24 cellular contexts compared by ENCODE assay signal in the genomic region with DNA sequence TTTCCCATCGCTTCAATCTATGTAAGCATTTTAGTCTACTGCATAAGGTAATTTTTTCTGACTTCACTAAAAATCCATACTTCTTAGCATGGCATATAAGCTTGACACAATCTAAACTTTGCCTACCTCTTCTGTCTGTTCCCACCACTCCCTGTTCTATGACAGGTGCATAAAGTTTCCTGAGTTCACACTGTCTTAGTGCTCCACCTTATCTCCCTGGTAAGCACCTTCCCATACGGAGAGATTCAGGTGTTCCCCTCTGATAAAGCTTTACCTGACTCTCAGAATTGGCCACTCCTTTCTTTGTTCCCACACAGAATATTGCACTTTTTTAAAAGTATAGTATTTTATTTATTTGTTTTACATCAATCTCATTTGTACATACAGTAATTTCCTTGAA.
"Had no signal": no experiment of that assay in that cellular context is flagged by ENCODE, and none has a peak within 500 bp of the region (broad histone marks: within the 10 kb centered on the region; RNA-seq: fewer than 3 reads in every experiment).

No MANE protein-coding gene starts in this region.

- DNase-seq: MG63; NCI-H1092; NCI-H1105 treated with DMSO at 0.1 percent for 48 hours; NCI-H1417 treated with DMSO at 0.1 percent for 48 hours; NCI-H146; NCI-H187; NCI-H2029; NCI-H2081 treated with DMSO at 0.1 percent for 48 hours; NCI-H345; NCI-H446 treated with DMSO at 0.1 percent for 48 hours; NCI-H69; NCI-H774; NK-92 treated with Interleukin-12 subunit alpha and Interleukin-12 subunit beta, amount 100 ng/mL, for 24 hours; PC-3; SHP77 treated with DMSO at 0.1 percent for 48 hours; SW 1271; T-cell had no signal

- H3K4me3 ChIP-seq: K562, MG63, SJSA1, SK-N-MC had no signal

- H3K9me3 ChIP-seq: MG63, SJSA1 had no signal

- H3K27ac ChIP-seq: HL-60, KMS-11, RWPE1, SJSA1, SK-N-MC had no signal

- ATAC-seq: K562, Panc1, PC-3 had no signal

- H3K4me1 ChIP-seq: SJSA1 had no signal

- H3K36me3 ChIP-seq: MG63, SJSA1 had no signal

- H3K9ac ChIP-seq: KMS-11 had no signal

- H3K27me3 ChIP-seq: MG63, SJSA1 had no signal

- H3K4me2 ChIP-seq: KMS-11 had no signal
